1 cellular context compared by ENCODE assay signal in the genomic region with DNA sequence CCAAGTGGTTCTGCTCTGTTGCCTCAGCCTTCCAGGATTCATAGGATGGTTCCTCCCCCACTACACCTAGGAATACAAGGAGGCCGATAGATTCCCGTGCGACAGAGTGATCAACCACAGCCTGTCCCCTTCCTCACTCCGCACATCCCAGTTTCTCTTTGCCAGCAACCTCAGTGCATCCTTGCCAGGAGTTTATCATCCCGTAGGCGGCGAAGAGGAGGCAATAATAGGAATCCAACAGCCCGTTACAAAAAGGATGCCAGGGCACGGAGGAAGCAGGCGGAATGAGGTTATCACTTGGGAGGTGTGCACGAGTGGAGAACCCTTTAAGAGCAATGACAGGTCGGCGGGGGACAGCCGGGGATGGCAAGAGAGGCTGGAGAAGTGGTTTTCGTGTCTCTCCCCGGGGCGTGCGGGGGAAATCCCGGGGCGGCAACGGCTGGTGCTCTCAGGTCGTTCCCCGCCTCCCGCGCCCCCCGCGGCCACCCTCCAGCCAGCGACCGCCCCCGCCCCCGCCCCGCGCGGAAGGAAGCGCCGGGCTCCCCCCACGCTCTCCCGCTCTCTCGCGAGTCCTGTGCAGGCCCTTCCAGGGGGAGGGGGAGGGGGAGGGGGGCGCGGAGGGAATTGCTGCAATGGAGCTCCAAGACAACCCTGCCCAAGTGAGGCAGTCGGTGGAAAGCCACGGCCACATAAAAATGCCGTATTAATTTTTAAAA.
TF ChIP-seq lines count a peak whose summit lies in the region.

No MANE protein-coding gene starts in this region.

TF ChIP-seq in H1, 55 proteins besides CTCF, POLR2A, EP300 and RAD21 (continued from another document):
- TF ChIP-seq SRF (IDR thresholded peaks at IDR 0.05; ENCODE audit: low read depth, low read length), result no peak
- TF ChIP-seq TEAD4 (IDR thresholded peaks at IDR 0.05; ENCODE audit: low read depth, low read length), result 0 out of 2 replicates have a peak, but pooled peaks have one; percentile 50
- TF ChIP-seq CHD2 (IDR thresholded peaks at IDR 0.05; ENCODE audit: low read length), result 0 out of 2 replicates have a peak, but pooled peaks have one; percentile 7
- TF ChIP-seq GTF2F1 (IDR thresholded peaks at IDR 0.05; ENCODE audit: borderline replicate concordance, low read depth, low read length), result no peak
- TF ChIP-seq HDAC2 (IDR thresholded peaks at IDR 0.05; ENCODE audit: borderline replicate concordance in 1 of 2, low read depth in 2 of 2, low read length in 2 of 2), result 0 out of 4 replicates have a peak, but pooled peaks have one; percentile 49 to 52
- TF ChIP-seq CBX8 (IDR thresholded peaks at IDR 0.05; ENCODE audit: borderline replicate concordance, low read depth, low read length), result no peak
- peak; percentile 70 to 74; a peak in 2 of 4 replicates for TF ChIP-seq SIN3A (conservative IDR thresholded peaks at IDR 0.05 in 1 of 2, IDR thresholded peaks at IDR 0.05 in 1 of 2; ENCODE audit: low read depth in 1 of 2, low read length in 2 of 2)
- peak; percentile 48 for TF ChIP-seq SAP30 (IDR thresholded peaks at IDR 0.05; ENCODE audit: insufficient read depth, insufficient replicate concordance, low read length)
- TF ChIP-seq RBBP5 (IDR thresholded peaks at IDR 0.05; ENCODE audit: borderline replicate concordance, low read depth, low read length), result peak; percentile 68; the same call in 1 of the 2 replicates
- TF ChIP-seq CEBPB (IDR thresholded peaks at IDR 0.05; ENCODE audit: low read depth, low read length), result no peak
- TF ChIP-seq TBP (IDR thresholded peaks at IDR 0.05; ENCODE audit: low read depth, low read length), result 0 out of 2 replicates have a peak, but pooled peaks have one; percentile 7
